11 cellular contexts compared by ENCODE assay signal in genomic region chr7:47639495-47640110, GRCh38. TPM values are rescaled to one million over a fixed set of nuclear protein-coding genes. Genes with fewer than 3 reads are reported as not detected.
"Had no signal": no experiment of that assay in that cellular context is flagged by ENCODE, and none has a peak within 500 bp of the region (broad histone marks: within the 10 kb centered on the region; RNA-seq: fewer than 3 reads in every experiment).

No MANE protein-coding gene starts in this region.

- H3K9me3 ChIP-seq: prostate gland, suprapubic skin, vagina had no signal

- DNase-seq: activated CD4-positive, alpha-beta T cell treated with anti-CD3 and anti-CD28 coated beads, Interleukin-2, amount 10 ng/mL, durations not matched to agents 7 days and 5 days; SK-N-SH; stimulated activated CD4-positive, alpha-beta T cell treated with anti-CD3 and anti-CD28 coated beads, Interleukin-12 subunit alpha, Interleukin-12 subunit beta, amount 100 ng/mL, for 4 hours; stimulated activated naive CD4-positive, alpha-beta T cell; T-helper 1 cell had no signal

- H3K36me3 ChIP-seq: cardiac muscle cell, prostate gland, suprapubic skin, vagina had no signal

- H3K9ac ChIP-seq: SK-N-SH had no signal

- H3K4me3 ChIP-seq: cardiac muscle cell, prostate gland, suprapubic skin, vagina had no signal

- H3K4me1 ChIP-seq: prostate gland had no signal

- H3K27ac Mint-ChIP-seq: activated CD4-positive, alpha-beta T cell treated with anti-CD3 and anti-CD28 coated beads, Interleukin-2, amount 10 ng/mL, durations not matched to agents 7 days and 5 days; activated naive CD4-positive, alpha-beta T cell treated with anti-CD3 and anti-CD28 coated beads, Interleukin-2, amount 50 U/mL, for 72 hours; WTC11 had no signal

- H3K4me2 ChIP-seq: SK-N-SH had no signal

- H3K27ac ChIP-seq: cardiac muscle cell, suprapubic skin, vagina had no signal

- H3K27me3 ChIP-seq: cardiac muscle cell, suprapubic skin, vagina had no signal

- H3K27me3 Mint-ChIP-seq: activated CD4-positive, alpha-beta T cell treated with anti-CD3 and anti-CD28 coated beads, Interleukin-2, amount 10 ng/mL, durations not matched to agents 7 days and 5 days had no signal

- H3K4me1 Mint-ChIP-seq: activated CD4-positive, alpha-beta T cell treated with anti-CD3 and anti-CD28 coated beads, Interleukin-2, amount 10 ng/mL, durations not matched to agents 7 days and 5 days had no signal

- H3K4me3 Mint-ChIP-seq: activated CD4-positive, alpha-beta T cell treated with anti-CD3 and anti-CD28 coated beads, Interleukin-2, amount 10 ng/mL, durations not matched to agents 7 days and 5 days; WTC11 had no signal

- ATAC-seq: activated naive CD4-positive, alpha-beta T cell treated with anti-CD3 and anti-CD28 coated beads, Interleukin-2, amount 50 U/mL, for 72 hours had no signal

RNA-seq across cellular contexts. Expression of gene TNS3, which starts 57.7 kb away (rescaled TPM):
- total RNA-seq: activated CD4-positive, alpha-beta T cell treated with anti-CD3 and anti-CD28 coated beads, Interleukin-2, amount 10 ng/mL, durations not matched to agents 7 days and 5 days had no signal
